In genomic region chr19:31249217-31249616, GRCh38 we compare ENCODE assay signal across 1 cellular context.
TF ChIP-seq lines count a peak whose summit lies in the region.

No MANE protein-coding gene starts in this region.

TF ChIP-seq in GM23338, 12 proteins besides CTCF, POLR2A, EP300 and RAD21 (continued from another document):
- TF ChIP-seq ZNF462 (CRISPR knock-in tag; IDR thresholded peaks at IDR 0.05) (no peak), POLR2AphosphoS5 (IDR thresholded peaks at IDR 0.05; ENCODE audit: low read depth) (no peak), REST (IDR thresholded peaks at IDR 0.05; ENCODE audit: unreplicated experiment) (no peak), STAT1 (IDR thresholded peaks at IDR 0.05; ENCODE audit: unreplicated experiment) (no peak), ZNF331 (CRISPR knock-in tag; IDR thresholded peaks at IDR 0.05; ENCODE audit: low read depth) (no peak), CREB1 (CRISPR knock-in tag; IDR thresholded peaks at IDR 0.05; ENCODE audit: low read depth) (no peak), NANOG (IDR thresholded peaks at IDR 0.05; ENCODE audit: borderline replicate concordance) (no peak), ZNF114 (CRISPR knock-in tag; IDR thresholded peaks at IDR 0.05) (no peak), ETS1 (IDR thresholded peaks at IDR 0.05) (no peak), EZH2 (IDR thresholded peaks at IDR 0.05; ENCODE audit: low read depth, unreplicated experiment) (no peak), JUNB (IDR thresholded peaks at IDR 0.05; ENCODE audit: unreplicated experiment) (no peak)
